ENCODE assay signal across 20 cellular contexts in genomic region chr9:14164908-14165307, GRCh38.
"Had no signal": no experiment of that assay in that cellular context is flagged by ENCODE, and none has a peak within 500 bp of the region (broad histone marks: within the 10 kb centered on the region; RNA-seq: fewer than 3 reads in every experiment).

No MANE protein-coding gene starts in this region.

- DNase-seq: activated CD4-positive, alpha-beta T cell treated with anti-CD3 and anti-CD28 coated beads for 48 hours; activated CD4-positive, alpha-beta T cell treated with anti-CD3 and anti-CD28 coated beads, Interleukin-2, amount 50 U/mL, for 4 hours; activated CD4-positive, CD25-positive, alpha-beta regulatory T cell treated with anti-CD3 and anti-CD28 coated beads, Interleukin-2, amount 50 U/mL, for 72 hours; activated CD8-positive, alpha-beta memory T cell treated with anti-CD3 and anti-CD28 coated beads, Interleukin-2, amount 50 U/mL, for 48 hours; activated CD8-positive, alpha-beta T cell treated with anti-CD3 and anti-CD28 coated beads, Interleukin-2, amount 10 ng/mL, durations not matched to agents 7 days and 5 days; activated naive CD4-positive, alpha-beta T cell treated with anti-CD3 and anti-CD28 coated beads, Interleukin-2, amount 50 U/mL, for 16 hours; activated naive CD8-positive, alpha-beta T cell treated with anti-CD3 and anti-CD28 coated beads, Interleukin-2, amount 10 ng/mL, durations not matched to agents 7 days and 5 days; activated T-cell treated with anti-CD3 and anti-CD28 coated beads, Interleukin-2, amount 50 U/mL, for 1 hour; adrenal gland; anterior cingulate cortex; central memory CD4-positive, alpha-beta T cell; KG1; NCI-H1092; NCI-H2029; NCI-H2107; NCI-H226; NCI-H526 treated with DMSO at 0.1 percent for 48 hours; Peyer's patch had no signal

- H3K4me3 ChIP-seq: adrenal gland, Peyer's patch had no signal

- H3K27ac ChIP-seq: adrenal gland, Peyer's patch, RWPE1 had no signal

- ATAC-seq: activated CD8-positive, alpha-beta T cell treated with anti-CD3 and anti-CD28 coated beads, Interleukin-2, amount 10 ng/mL, durations not matched to agents 7 days and 5 days; WTC11 had no signal

- H3K36me3 ChIP-seq: adrenal gland, Peyer's patch had no signal

- H3K9me3 ChIP-seq: Peyer's patch had no signal

- H3K27me3 ChIP-seq: adrenal gland, Peyer's patch had no signal

- H3K4me1 ChIP-seq: adrenal gland, Peyer's patch had no signal
